In genomic region chr6:116251568-116252384, GRCh38 we compare ENCODE assay signal across 10 cellular contexts. TPM values are rescaled to one million over a fixed set of nuclear protein-coding genes. Genes with fewer than 3 reads are reported as not detected.
DNase-seq lines count a peak whose midpoint lies in the region; ATAC-seq, FAIRE-seq and TF ChIP-seq lines count a peak whose summit lies in the region.
"Had no signal": no experiment of that assay in that cellular context is flagged by ENCODE, and none has a peak within 500 bp of the region (broad histone marks: within the 10 kb centered on the region; RNA-seq: fewer than 3 reads in every experiment).

No MANE protein-coding gene starts in this region.

- no peak overlapping the region for H3K27ac ChIP-seq in OCI-LY7 (ENCODE audit: low read depth, low read length, poor library complexity, severe bottlenecking)
- peak overlapping the region; percentile 77 for H3K27ac ChIP-seq in endothelial cell of umbilical vein (ENCODE audit: insufficient read depth, low read depth, low read length)

- H3K4me2 ChIP-seq in OCI-LY7 (ENCODE audit: low read length) (peak overlapping the region; percentile 81), endothelial cell of umbilical vein (ENCODE audit: insufficient read depth, low read length) (peak overlapping the region; percentile 95)

- H3K4me1 Mint-ChIP-seq in osteocyte (ENCODE audit: unreplicated experiment), result peaks cover 29% of the 10 kb centered on the region

- no peaks in the 10 kb centered on the region for H3K9me1 ChIP-seq in endothelial cell of umbilical vein (replicated peaks; ENCODE audit: control insufficient read depth, extremely low read depth, insufficient read depth, low read length)

- H3K79me2 ChIP-seq in OCI-LY7 (ENCODE audit: insufficient read depth, low read depth, low read length) (peaks cover 27% of the 10 kb centered on the region), endothelial cell of umbilical vein (ENCODE audit: control insufficient read depth, insufficient read depth, low read length) (peaks cover 27% of the 10 kb centered on the region)

- H3K4me3 ChIP-seq in OCI-LY7 (ENCODE audit: low read depth, low read length, poor library complexity, severe bottlenecking) (peak overlapping the region; percentile 77), endothelial cell of umbilical vein (replicated peaks in 1 of 3; ENCODE audit: insufficient read depth in 1 of 3, low read depth in 1 of 3, low read length in 3 of 3) (peak overlapping the region in 2 of 3 experiments; percentile 33 to 95)

- H3K4me3 Mint-ChIP-seq in osteocyte (ENCODE audit: unreplicated experiment), result peak overlapping the region; percentile 65
- H3K4me3 Mint-ChIP-seq: dendritic cell treated with granulocyte-macrophage colony-stimulating factor and Interleukin-4, amounts not matched to agents 40 ng/mL and 50 ng/mL, for 4 days had no signal

- no peaks in the 10 kb centered on the region for H3K27me3 ChIP-seq in endothelial cell of umbilical vein (ENCODE audit: control insufficient read depth in 2 of 2, insufficient read depth in 2 of 2, low read length in 2 of 2)

- intact Hi-C loops in OCI-LY7 (cut with micrococcal nuclease; ENCODE audit: unreplicated experiment), result no loop called here
- intact Hi-C loops in endothelial cell of umbilical vein (cut with micrococcal nuclease), result loop anchor here (1.0 kb wide), 1 partner anchor 33 kb away; no protein-coding TSS in a partner anchor

- no peaks in the 10 kb centered on the region for H3K9me2 ChIP-seq in OCI-LY7 (ENCODE audit: insufficient read depth, low read length)

- dilution Hi-C loops in endothelial cell of umbilical vein (cut with MboI; ENCODE audit: extremely low pct_ligation_motif_present, low sequenced_read_pairs), result no loop called here

- H3K9me3 ChIP-seq in OCI-LY7 (ENCODE audit: low read length), result no peaks in the 10 kb centered on the region
- no peaks in the 10 kb centered on the region for H3K9me3 ChIP-seq in endothelial cell of umbilical vein (replicated peaks; ENCODE audit: control insufficient read depth, insufficient read depth, low read length)

- peak overlapping the region; percentile 80 for H3K9ac ChIP-seq in endothelial cell of umbilical vein (replicated peaks; ENCODE audit: extremely low read depth, insufficient read depth, low read length)

- no peak for ATAC-seq in HG02763 (IDR thresholded peaks at IDR 0.05; ENCODE audit: unreplicated experiment)

- FAIRE-seq in endothelial cell of umbilical vein (lab: Jason Lieb, UNC), result peak; percentile 81
- FAIRE-seq: H54, RCC 7860 had no signal

- H4K20me1 ChIP-seq in OCI-LY7 (ENCODE audit: insufficient read depth, low read length), result no peaks in the 10 kb centered on the region
- no peaks in the 10 kb centered on the region for H4K20me1 ChIP-seq in endothelial cell of umbilical vein (replicated peaks; ENCODE audit: control insufficient read depth, extremely low read depth, insufficient read depth, low read length)

- BruUV-seq in OCI-LY7 (replicated peaks; lab: Mats Ljungman, UMichigan) (no TSS peak), endothelial cell of umbilical vein (replicated peaks; lab: Mats Ljungman, UMichigan) (no TSS peak)

- H3K9me3 Mint-ChIP-seq in osteocyte (ENCODE audit: unreplicated experiment), result no peaks in the 10 kb centered on the region
- H3K9me3 Mint-ChIP-seq: dendritic cell treated with granulocyte-macrophage colony-stimulating factor and Interleukin-4, amounts not matched to agents 40 ng/mL and 50 ng/mL, for 4 days had no signal

- H3K36me3 ChIP-seq in OCI-LY7 (ENCODE audit: insufficient read depth, low read length) (no peaks in the 10 kb centered on the region), endothelial cell of umbilical vein (ENCODE audit: control insufficient read depth in 2 of 2, extremely low read depth in 1 of 2, insufficient read depth in 2 of 2, low read length in 2 of 2) (no peaks in the 10 kb centered on the region)

- DNase-seq in GM03348 (ENCODE audit: low spot score) (peak; percentile 74), OCI-LY7 (ENCODE audit: low spot score) (no peak), endothelial cell of umbilical vein (ENCODE audit: low read depth, low spot score) (peak; percentile 77), osteocyte (ENCODE audit: extremely low spot score, unreplicated experiment) (no peak), ureter (ENCODE audit: low spot score) (no peak)
- no peak for DNase-seq in stimulated activated CD4-positive, alpha-beta T cell treated with anti-CD3 and anti-CD28 coated beads, Interleukin-4, amount 100 ng/mL, for 24 hours

- peaks cover 2% of the 10 kb centered on the region for H3K36me3 Mint-ChIP-seq in osteocyte (ENCODE audit: unreplicated experiment)

- POLR2A ChIA-PET in OCI-LY7 (lab: Charles Lee), result interaction anchor here (0.5 to 1.0 kb wide), 3 partner anchors 9 to 1423 kb away, joined by 3 to 5 read pairs (median 4); partner anchors contain the start of gene NUS1
- POLR2A ChIA-PET in endothelial cell of umbilical vein (lab: Charles Lee), result interaction anchor here (0.8 to 2.2 kb wide), 3 partner anchors 22 to 34 kb away, joined by 3 to 7 read pairs (median 4); partner anchors contain the start of gene TSPYL1

- H3K27me3 Mint-ChIP-seq in osteocyte (ENCODE audit: unreplicated experiment), result no peaks in the 10 kb centered on the region
- H3K27me3 Mint-ChIP-seq: dendritic cell treated with granulocyte-macrophage colony-stimulating factor and Interleukin-4, amounts not matched to agents 40 ng/mL and 50 ng/mL, for 4 days had no signal

- CTCF ChIA-PET in OCI-LY7 (lab: Charles Lee; ENCODE audit: unreplicated experiment), result no interaction called here
- CTCF ChIA-PET in endothelial cell of umbilical vein (lab: Charles Lee), result interaction anchor here (0.6 to 10.1 kb wide), 14 partner anchors 9 to 310 kb away, joined by 3 to 90 read pairs (median 4); partner anchors contain the start of genes CALHM5 and TSPYL1

- H3K4me1 ChIP-seq in OCI-LY7 (ENCODE audit: insufficient read depth, low read length, poor library complexity, severe bottlenecking) (peaks cover 26% of the 10 kb centered on the region), endothelial cell of umbilical vein (ENCODE audit: control insufficient read depth, extremely low read depth, insufficient read depth, low read length) (peaks cover 53% of the 10 kb centered on the region)

- peak overlapping the region; percentile 83 for H3K27ac Mint-ChIP-seq in osteocyte (ENCODE audit: unreplicated experiment)
- H3K27ac Mint-ChIP-seq: dendritic cell treated with granulocyte-macrophage colony-stimulating factor and Interleukin-4, amounts not matched to agents 40 ng/mL and 50 ng/mL, for 4 days had no signal

- TF ChIP-seq CTCF in OCI-LY7 (conservative IDR thresholded peaks at IDR 0.05; ENCODE audit: low read length) (no peak), endothelial cell of umbilical vein (IDR thresholded peaks at IDR 0.05; ENCODE audit: extremely low read depth in 1 of 2, insufficient read depth in 1 of 2, low read depth in 1 of 2, low read length in 2 of 2) (no peak), osteocyte (IDR thresholded peaks at IDR 0.05) (no peak)

- no peak overlapping the region for H2AFZ ChIP-seq in OCI-LY7 (ENCODE audit: low read length)
- H2AFZ ChIP-seq in endothelial cell of umbilical vein (ENCODE audit: low read depth, low read length), result no peak overlapping the region

- no peak for TF ChIP-seq POLR2A in endothelial cell of umbilical vein (IDR thresholded peaks at IDR 0.05; ENCODE audit: low read depth, low read length)

TF ChIP-seq in endothelial cell of umbilical vein, 7 proteins besides CTCF, POLR2A, EP300 and RAD21:
- TF ChIP-seq JUN (IDR thresholded peaks at IDR 0.05; ENCODE audit: borderline replicate concordance, insufficient read depth, insufficient read length, low read depth) (peak; percentile 38), EZH2 (IDR thresholded peaks at IDR 0.05; ENCODE audit: borderline replicate concordance, low read depth, low read length, severe bottlenecking) (no peak), POLR2AphosphoS5 (IDR thresholded peaks at IDR 0.05; ENCODE audit: insufficient read depth, low read depth, low read length) (peak; percentile 48)

RNA-seq across cellular contexts. Expression of gene TSPYL4, which starts 2.1 kb away (rescaled TPM):
- total RNA-seq in OCI-LY7 (2014; rRNA removed; shearing (Covaris generic)), result 12.6 and 14.8 TPM in 2 replicates
- 16.2 and 17.6 TPM in 2 replicates for total RNA-seq in OCI-LY7 (2022)
- 24.5 and 34.4 TPM in 2 replicates for total RNA-seq in endothelial cell of umbilical vein
- polyA plus RNA-seq in endothelial cell of umbilical vein, result 43.1 and 45.5 TPM in 2 replicates
- polyA plus RNA-seq in endothelial cell of umbilical vein (2011; cell fraction: cytosol; rRNA removed), result 27.5 and 32.1 TPM in 2 replicates
- polyA plus RNA-seq in endothelial cell of umbilical vein (2011; cell fraction: nucleus; rRNA removed), result 75.8 and 97.1 TPM in 2 replicates
- polyA plus RNA-seq in endothelial cell of umbilical vein (2012), result 16.1 and 18.4 TPM in 2 replicates
- 57.3 and 61.9 TPM in 2 replicates for polyA minus RNA-seq in endothelial cell of umbilical vein
- polyA minus RNA-seq in endothelial cell of umbilical vein (2011; cell fraction: cytosol; rRNA and poly(A)+ RNA removed), result 3.1 TPM
- polyA minus RNA-seq in endothelial cell of umbilical vein (2011; cell fraction: nucleus; rRNA and poly(A)+ RNA removed), result 30.5 and 40.3 TPM in 2 replicates
- total RNA-seq in osteocyte, result 29.6 and 32.6 TPM in 2 replicates
- 26.1 TPM for total RNA-seq in ureter

RNA-seq across cellular contexts. Expression of gene TSPYL1, which starts 28.0 kb away (rescaled TPM):
- total RNA-seq in OCI-LY7 (2014; rRNA removed; shearing (Covaris generic)), result 32.8 and 33.3 TPM in 2 replicates
- total RNA-seq in OCI-LY7 (2022) (50.3 and 55.3 TPM in 2 replicates), endothelial cell of umbilical vein (54.5 and 57.3 TPM in 2 replicates), osteocyte (64.9 and 65.3 TPM in 2 replicates), ureter (118 TPM)
- polyA plus RNA-seq in endothelial cell of umbilical vein, result 28.7 and 32.1 TPM in 2 replicates
- polyA plus RNA-seq in endothelial cell of umbilical vein (2011; cell fraction: cytosol; rRNA removed), result 22.7 and 22.8 TPM in 2 replicates
- 16.6 and 18.5 TPM in 2 replicates for polyA plus RNA-seq in endothelial cell of umbilical vein (2011; cell fraction: nucleus; rRNA removed)
- 30.1 and 38.2 TPM in 2 replicates for polyA plus RNA-seq in endothelial cell of umbilical vein (2012)
- 94.4 and 108 TPM in 2 replicates for polyA minus RNA-seq in endothelial cell of umbilical vein
- 47.3 TPM for polyA minus RNA-seq in endothelial cell of umbilical vein (2011; cell fraction: cytosol; rRNA and poly(A)+ RNA removed)
- polyA minus RNA-seq in endothelial cell of umbilical vein (2011; cell fraction: nucleus; rRNA and poly(A)+ RNA removed), result 22.3 and 26.4 TPM in 2 replicates

Comparison
In these comparisons a context has a peak if more than half of its experiments do, and no peak if none do; other contexts are left out.
1. DNase-seq: peak in GM03348 (single experiment) and endothelial cell of umbilical vein (single experiment); none in OCI-LY7 (single experiment), osteocyte (single experiment), ureter (single experiment) and stimulated activated CD4-positive, alpha-beta T cell treated with anti-CD3 and anti-CD28 coated beads, Interleukin-4, amount 100 ng/mL, for 24 hours (single experiment).